Comparison of ENCODE assay signal across 8 cellular contexts in the genomic region with DNA sequence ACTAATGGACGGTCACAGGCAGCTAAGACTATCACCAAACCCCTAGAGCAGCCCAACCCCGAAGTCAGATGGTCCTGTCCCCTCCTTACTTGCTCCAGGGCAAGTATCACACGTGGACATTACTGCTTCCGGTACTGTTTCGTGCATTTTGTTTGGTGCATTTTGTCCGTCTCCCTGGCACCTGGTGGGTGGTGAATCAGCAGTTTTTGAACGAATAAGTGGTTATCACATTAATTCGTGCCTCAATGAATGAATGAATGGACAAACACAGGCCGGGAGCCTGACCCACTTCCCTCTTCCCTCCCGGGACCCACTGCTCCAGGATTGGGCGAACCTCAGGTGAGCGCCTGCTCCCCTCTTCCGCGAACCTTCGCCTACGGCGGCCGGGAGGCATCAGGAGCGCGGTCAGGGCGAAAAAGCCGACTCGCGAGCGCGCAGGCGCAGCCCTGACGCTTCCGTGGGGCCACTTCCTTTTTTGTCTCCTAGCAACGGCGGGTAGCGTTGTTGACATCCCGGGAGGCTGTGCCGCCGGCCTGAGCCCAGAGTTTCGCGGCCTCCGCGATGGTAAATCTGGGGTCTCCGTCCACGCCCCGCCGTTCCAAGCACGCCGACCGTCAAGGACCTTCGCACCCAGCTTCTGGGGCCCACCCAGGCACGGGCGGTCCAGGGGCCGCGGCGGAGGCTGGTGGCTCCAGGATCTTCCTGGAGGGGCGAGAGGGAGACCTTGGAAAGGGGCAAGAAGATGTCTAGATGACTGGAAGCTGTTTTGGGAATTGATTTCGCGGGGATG. TPM values are rescaled to one million over a fixed set of nuclear protein-coding genes. Genes with fewer than 3 reads are reported as not detected.
A peak's percentile ranks its signal among the peaks of the same experiment; 100 is the strongest.
DNase-seq lines count a peak whose midpoint lies in the region; ATAC-seq lines count a peak whose summit lies in the region.

A gene (plus strand): TSS at position 478 of the 790 bp plus-strand sequence. CDS start 84 bp downstream, at position 562.

- peak within 1 kb of the TSS; percentile 59 to 91 for H3K4me3 ChIP-seq in neuronal stem cell (ENCODE audit: low read length in 2 of 2)

- no peak within 1 kb of the TSS for H3K14ac ChIP-seq in neuronal stem cell (ENCODE audit: low read length)

- no peak within 1 kb of the TSS for H3K23ac ChIP-seq in neuronal stem cell (ENCODE audit: low read depth, low read length, poor library complexity)

- peak within 1 kb of the TSS; percentile 8 for H4K8ac ChIP-seq in neuronal stem cell (ENCODE audit: low read depth, low read length)

- peak within 1 kb of the TSS; percentile 86 for H3K4me2 ChIP-seq in neuronal stem cell (ENCODE audit: insufficient read depth, low read length, poor library complexity, severe bottlenecking)

- H3K79me1 ChIP-seq in neuronal stem cell (ENCODE audit: low read depth, low read length) = no peaks in the 10 kb centered on the region

- ATAC-seq in GM21526 (IDR thresholded peaks at IDR 0.05; ENCODE audit: low FRiP score, unreplicated experiment) = peak; percentile 95

- H2AK5ac ChIP-seq in neuronal stem cell (ENCODE audit: low read depth, low read length) = no peak within 1 kb of the TSS

- DNase-seq in DMS114 treated with DMSO at 0.1 percent for 48 hours (lab: John Stamatoyannopoulos, UW; ENCODE audit: unreplicated experiment) = peak; percentile 88
- DNase-seq in SIG-M5 (lab: John Stamatoyannopoulos, UW) = peak; percentile 41
- DNase-seq in activated naive CD4-positive, alpha-beta T cell treated with anti-CD3 and anti-CD28 coated beads, Interleukin-2, amount 50 U/mL, for 16 hours = peak; percentile 91
- peak; percentile 94 for DNase-seq in germinal center (ENCODE audit: low spot score)
- peak; percentile 80 for DNase-seq in neuronal stem cell (ENCODE audit: low spot score)
- DNase-seq in stromal cell of bone marrow (ENCODE audit: low read depth) = peak; percentile 90

- H3K18ac ChIP-seq in neuronal stem cell (ENCODE audit: low read length) = peak within 1 kb of the TSS; percentile 82

- no peak within 1 kb of the TSS for H3K4ac ChIP-seq in neuronal stem cell (ENCODE audit: low read length)

- peak within 1 kb of the TSS; percentile 97 to 100 (median 99) for H3K27ac Mint-ChIP-seq in IgD-negative memory B cell

- no peaks in the 10 kb centered on the region for H3K36me3 ChIP-seq in neuronal stem cell (replicated peaks in 1 of 2; ENCODE audit: control insufficient read depth in 2 of 2, insufficient read depth in 2 of 2, low read length in 2 of 2)

- peak within 1 kb of the TSS; percentile 53 for H3K9ac ChIP-seq in neuronal stem cell (ENCODE audit: low read depth, low read length, poor library complexity)

- no peaks in the 10 kb centered on the region for H3K27me3 Mint-ChIP-seq in IgD-negative memory B cell

- no peak within 1 kb of the TSS for H2BK12ac ChIP-seq in neuronal stem cell (ENCODE audit: low read length)

- peaks cover 0 to 5% (median 2%) of the 10 kb centered on the region in 3 donors for H3K9me3 Mint-ChIP-seq in IgD-negative memory B cell

- no peak within 1 kb of the TSS for H2BK120ac ChIP-seq in neuronal stem cell (ENCODE audit: low read depth, low read length)

- no peaks in the 10 kb centered on the region for H3K36me3 Mint-ChIP-seq in IgD-negative memory B cell

- H2BK15ac ChIP-seq in neuronal stem cell (ENCODE audit: low read length) = no peak within 1 kb of the TSS

- no CpG with 5 or more reads among the region's 55 CpGs for WGBS in neuronal stem cell (ENCODE audit: extremely low coverage in 2 of 2, insufficient read length in 2 of 2, insufficient replicate concordance in 1 of 2), 2 donors

- peak within 1 kb of the TSS; percentile 93 to 97 (median 96) for H3K4me3 Mint-ChIP-seq in IgD-negative memory B cell

- H3K27ac ChIP-seq in neuronal stem cell (replicated peaks; ENCODE audit: low read length) = no peak within 1 kb of the TSS

- peaks cover 12 to 13% (median 12%) of the 10 kb centered on the region in 3 donors for H3K4me1 Mint-ChIP-seq in IgD-negative memory B cell

- no peaks in the 10 kb centered on the region for H3K9me3 ChIP-seq in neuronal stem cell (replicated peaks in 1 of 2; ENCODE audit: control insufficient read depth in 2 of 2, insufficient read depth in 1 of 2, low read depth in 1 of 2, low read length in 2 of 2)

- H3K4me1 ChIP-seq in neuronal stem cell (ENCODE audit: control insufficient read depth in 2 of 2, insufficient read depth in 1 of 2, low read depth in 1 of 2, low read length in 2 of 2) = peaks cover 0 to 3% of the 10 kb centered on the region in 2 donors

- no peak within 1 kb of the TSS for H2BK5ac ChIP-seq in neuronal stem cell (ENCODE audit: low read length)

- no peak within 1 kb of the TSS for H4K91ac ChIP-seq in neuronal stem cell (ENCODE audit: low read depth, low read length, poor library complexity)

- no peaks in the 10 kb centered on the region for H3K27me3 ChIP-seq in neuronal stem cell (ENCODE audit: control insufficient read depth in 3 of 3, insufficient read depth in 3 of 3, low read depth in 1 of 3, low read length in 3 of 3)

- peak within 1 kb of the TSS; percentile 91 for H2AFZ ChIP-seq in neuronal stem cell (ENCODE audit: low read length)

RNA-seq across cellular contexts. Expression of the gene that starts here (rescaled TPM):
- not detected for polyA plus RNA-seq in IgD-negative memory B cell
- 0.59 TPM for polyA plus RNA-seq in neuronal stem cell (2013, experiment 1 of 2)
- polyA plus RNA-seq in neuronal stem cell (2013, experiment 2 of 2) = 0.75 TPM

Comparison
In these comparisons a context has a peak if more than half of its experiments do, and no peak if none do; other contexts are left out.
1. DNase-seq: peak in every context shown above with its lines; median percentile 94 in germinal center; 91 in activated naive CD4-positive, alpha-beta T cell treated with anti-CD3 and anti-CD28 coated beads, Interleukin-2, amount 50 U/mL, for 16 hours; 90 in stromal cell of bone marrow; 88 in DMS114 treated with DMSO at 0.1 percent for 48 hours; 80 in neuronal stem cell; 41 in SIG-M5.